ENCODE assay signal across 30 cellular contexts in genomic region chr7:46616636-46617035, GRCh38.
DNase-seq lines count a peak whose midpoint lies in the region; ATAC-seq, FAIRE-seq and TF ChIP-seq lines count a peak whose summit lies in the region.
"Had no signal": no experiment of that assay in that cellular context is flagged by ENCODE, and none has a peak within 500 bp of the region (broad histone marks: within the 10 kb centered on the region; RNA-seq: fewer than 3 reads in every experiment).

No MANE protein-coding gene starts in this region.

- no peak overlapping the region for H3K4me2 ChIP-seq in IMR-90 (ENCODE audit: low read depth, low read length)
- H3K4me2 ChIP-seq in astrocyte (ENCODE audit: low read length), result no peak overlapping the region
- peak overlapping the region; percentile 40 for H3K4me2 ChIP-seq in smooth muscle cell
- H3K4me2 ChIP-seq: BLaER1 treated with 17β-estradiol and CSF1 and Interleukin-3, amounts not matched to agents 10 nM and 100 nM had no signal

- no peaks in the 10 kb centered on the region for H3K79me2 ChIP-seq in astrocyte (ENCODE audit: insufficient read depth, low read length)
- H3K79me2 ChIP-seq in smooth muscle cell (ENCODE audit: low read depth), result no peaks in the 10 kb centered on the region

- no peak overlapping the region for H3K4ac ChIP-seq in IMR-90 (ENCODE audit: low read depth, low read length)

- H3K56ac ChIP-seq in IMR-90 (ENCODE audit: extremely low read depth, insufficient read depth, low read length), result no peak overlapping the region

- no peak overlapping the region for H2BK20ac ChIP-seq in IMR-90 (ENCODE audit: low read depth, low read length)

- H4K91ac ChIP-seq in IMR-90 (ENCODE audit: insufficient read depth, low read depth, low read length), result no peak overlapping the region

- intact Hi-C loops in IMR-90 (cut with micrococcal nuclease), result no loop called here

- H3K4me1 Mint-ChIP-seq in astrocyte (ENCODE audit: low read depth, unreplicated experiment), result peaks cover 11% of the 10 kb centered on the region
- H3K4me1 Mint-ChIP-seq: activated CD4-positive, alpha-beta T cell treated with anti-CD3 and anti-CD28 coated beads for 36 hours; activated T-helper 17 cell treated with anti-CD3 and anti-CD28 coated beads, Interleukin-2, amount 50 U/mL, for 72 hours; central memory CD8-positive, alpha-beta T cell; memory B cell had no signal

- no peak overlapping the region for H3K14ac ChIP-seq in IMR-90 (replicated peaks; ENCODE audit: low read depth, low read length)

- no peak overlapping the region for H2AK9ac ChIP-seq in IMR-90 (replicated peaks; ENCODE audit: low read depth, low read length, poor library complexity)

- POLR2A ChIA-PET in IMR-90 (lab: Charles Lee; ENCODE audit: unreplicated experiment), result no interaction called here

- H3K27me3 Mint-ChIP-seq in astrocyte (ENCODE audit: low read depth, unreplicated experiment), result no peaks in the 10 kb centered on the region
- H3K27me3 Mint-ChIP-seq: activated CD4-positive, alpha-beta T cell treated with anti-CD3 and anti-CD28 coated beads for 36 hours; activated T-helper 17 cell treated with anti-CD3 and anti-CD28 coated beads, Interleukin-2, amount 50 U/mL, for 72 hours; central memory CD8-positive, alpha-beta T cell; stimulated activated naive CD8-positive, alpha-beta T cell treated with anti-CD3 and anti-CD28 coated beads, Interleukin-15, Interleukin-2, amounts not matched to agents 100 ng/mL and 50 ng/mL, for 24 hours had no signal

- H2BK120ac ChIP-seq in IMR-90 (ENCODE audit: low read depth, low read length), result no peak overlapping the region

- TF ChIP-seq CTCF in IMR-90 (conservative IDR thresholded peaks at IDR 0.05; ENCODE audit: low read depth, low read length) (no peak), astrocyte (IDR thresholded peaks at IDR 0.05; ENCODE audit: insufficient read depth, low read depth, low read length) (no peak), epithelial cell of esophagus (IDR thresholded peaks at IDR 0.05; ENCODE audit: insufficient read depth, low read depth, low read length, missing control alignments) (no peak), smooth muscle cell (IDR thresholded peaks at IDR 0.05; ENCODE audit: borderline replicate concordance, insufficient read depth, poor library complexity, severe bottlenecking) (no peak)

- H3K4me3 ChIP-seq in IMR-90 (ENCODE audit: insufficient read depth, low read depth, low read length) (no peak overlapping the region), astrocyte (ENCODE audit: insufficient read depth, low read depth, low read length) (no peak overlapping the region), epithelial cell of esophagus (ENCODE audit: low read length) (no peak overlapping the region), smooth muscle cell (no peak overlapping the region)
- H3K4me3 ChIP-seq: BLaER1 treated with 17β-estradiol and CSF1 and Interleukin-3, amounts not matched to agents 10 nM and 100 nM; gastroesophageal sphincter; right atrium auricular region; testis had no signal

- WGBS in IMR-90 (ENCODE audit: extremely low coverage in 2 of 2, insufficient read length in 1 of 2), 2 experiments, result no CpG with 5 or more reads among the region's 1 CpG
- WGBS in smooth muscle cell (ENCODE audit: low lambda C conversion rate), result 36% methylated on average over 1 of the region's 1 CpG

- no peak overlapping the region for H3K4me3 Mint-ChIP-seq in astrocyte (ENCODE audit: unreplicated experiment)
- H3K4me3 Mint-ChIP-seq: activated CD4-positive, alpha-beta T cell treated with anti-CD3 and anti-CD28 coated beads for 36 hours; activated T-helper 17 cell treated with anti-CD3 and anti-CD28 coated beads, Interleukin-2, amount 50 U/mL, for 72 hours; central memory CD8-positive, alpha-beta T cell; memory B cell; stimulated activated naive CD8-positive, alpha-beta T cell treated with anti-CD3 and anti-CD28 coated beads, Interleukin-15, Interleukin-2, amounts not matched to agents 100 ng/mL and 50 ng/mL, for 24 hours; T-helper 2 cell treated with Interferon-gamma antibody and Interleukin-4, amounts not matched to agents 5 μg/mL and 100 μg/mL, for 36 hours had no signal

- H3K23ac ChIP-seq in IMR-90 (ENCODE audit: low read depth, low read length), result no peak overlapping the region

- H3K27ac ChIP-seq in IMR-90 (ENCODE audit: insufficient read depth, low read length) (no peak overlapping the region), astrocyte (ENCODE audit: low read depth, low read length) (no peak overlapping the region), smooth muscle cell (ENCODE audit: low read depth) (peak overlapping the region; percentile 47)
- H3K27ac ChIP-seq: BLaER1 treated with 17β-estradiol and CSF1 and Interleukin-3, amounts not matched to agents 10 nM and 100 nM; gastroesophageal sphincter; HL-60; right atrium auricular region; testis had no signal

- H2AK5ac ChIP-seq in IMR-90 (ENCODE audit: low read depth, low read length), result no peak overlapping the region

- H3K36me3 ChIP-seq in IMR-90 (ENCODE audit: control insufficient read depth, insufficient read depth, low read length), result no peaks in the 10 kb centered on the region
- H3K36me3 ChIP-seq in astrocyte (ENCODE audit: insufficient read depth, low read length), result no peaks in the 10 kb centered on the region
- no peaks in the 10 kb centered on the region for H3K36me3 ChIP-seq in smooth muscle cell (ENCODE audit: low read depth)
- H3K36me3 ChIP-seq: BLaER1 treated with 17β-estradiol and CSF1 and Interleukin-3, amounts not matched to agents 10 nM and 100 nM; gastroesophageal sphincter; right atrium auricular region had no signal

- H2BK15ac ChIP-seq in IMR-90 (ENCODE audit: low read depth, low read length), result no peak overlapping the region

- H2AFZ ChIP-seq in IMR-90 (replicated peaks; ENCODE audit: low read length, poor library complexity) (no peak overlapping the region), astrocyte (ENCODE audit: low read depth, low read length) (no peak overlapping the region), smooth muscle cell (ENCODE audit: low read depth) (peak overlapping the region; percentile 14)

- in situ Hi-C loops in IMR-90 (cut with MboI; ENCODE audit: low sequenced_read_pairs), result no loop called here

- dilution Hi-C loops in IMR-90 (cut with HindIII; ENCODE audit: low sequenced_read_pairs, unreplicated experiment), result no loop called here

- no peak overlapping the region for H4K8ac ChIP-seq in IMR-90 (ENCODE audit: low read depth in 2 of 2, low read length in 2 of 2)

- H3K18ac ChIP-seq in IMR-90 (ENCODE audit: low read depth, low read length), result no peak overlapping the region

- no peak for ATAC-seq in IMR-90 (ENCODE audit: low read depth)
- no peak for ATAC-seq in GM21737 (IDR thresholded peaks at IDR 0.05; ENCODE audit: unreplicated experiment)
- ATAC-seq in HG03108 (IDR thresholded peaks at IDR 0.05; ENCODE audit: unreplicated experiment), result no peak
- no peak for ATAC-seq in GM18867 (IDR thresholded peaks at IDR 0.05; ENCODE audit: unreplicated experiment)
- ATAC-seq: activated CD4-positive, alpha-beta T cell treated with anti-CD3 and anti-CD28 coated beads for 36 hours; activated T-helper 17 cell treated with anti-CD3 and anti-CD28 coated beads, Interleukin-2, amount 50 U/mL, for 72 hours; gastroesophageal sphincter; left lobe of liver had no signal

- no peak for TF ChIP-seq POLR2A in IMR-90 (IDR thresholded peaks at IDR 0.05; ENCODE audit: low read depth, low read length)

- no peak overlapping the region for H3K27ac Mint-ChIP-seq in astrocyte (ENCODE audit: unreplicated experiment)
- H3K27ac Mint-ChIP-seq: activated CD4-positive, alpha-beta T cell treated with anti-CD3 and anti-CD28 coated beads for 36 hours; activated T-helper 17 cell treated with anti-CD3 and anti-CD28 coated beads, Interleukin-2, amount 50 U/mL, for 72 hours; memory B cell; stimulated activated naive CD8-positive, alpha-beta T cell treated with anti-CD3 and anti-CD28 coated beads, Interleukin-15, Interleukin-2, amounts not matched to agents 100 ng/mL and 50 ng/mL, for 24 hours; T-helper 2 cell treated with Interferon-gamma antibody and Interleukin-4, amounts not matched to agents 5 μg/mL and 100 μg/mL, for 36 hours had no signal

- H3K9me3 ChIP-seq in IMR-90 (ENCODE audit: control insufficient read depth, insufficient read depth, low read length) (no peaks in the 10 kb centered on the region), astrocyte (ENCODE audit: insufficient read depth, low read depth, low read length) (no peaks in the 10 kb centered on the region), smooth muscle cell (replicated peaks; ENCODE audit: low read depth) (no peaks in the 10 kb centered on the region)
- H3K9me3 ChIP-seq: gastroesophageal sphincter, right atrium auricular region, testis had no signal

- no peak for TF ChIP-seq RAD21 in IMR-90 (IDR thresholded peaks at IDR 0.05; ENCODE audit: low read length)

- H3K27me3 ChIP-seq in IMR-90 (ENCODE audit: control insufficient read depth, insufficient read depth, low read length) (no peaks in the 10 kb centered on the region), astrocyte (ENCODE audit: insufficient read depth, low read length) (no peaks in the 10 kb centered on the region), smooth muscle cell (ENCODE audit: low read depth) (no peaks in the 10 kb centered on the region)
- H3K27me3 ChIP-seq: BLaER1 treated with 17β-estradiol and CSF1 and Interleukin-3, amounts not matched to agents 10 nM and 100 nM; gastroesophageal sphincter; right atrium auricular region; testis had no signal

- no peaks in the 10 kb centered on the region for H3K36me3 Mint-ChIP-seq in astrocyte (ENCODE audit: low read depth, unreplicated experiment)
- H3K36me3 Mint-ChIP-seq: memory B cell had no signal

- H3K79me1 ChIP-seq in IMR-90 (ENCODE audit: low read depth in 1 of 2, low read length in 2 of 2), result no peaks in the 10 kb centered on the region

- DNase-seq in IMR-90 (peak; percentile 34), astrocyte (ENCODE audit: low read depth) (peak; percentile 8), epithelial cell of esophagus (ENCODE audit: low read depth) (peak; percentile 58), smooth muscle cell (lab: John Stamatoyannopoulos, UW; ENCODE audit: unreplicated experiment) (no peak), D341Med (ENCODE audit: low spot score) (no peak)
- DNase-seq: activated CD4-positive, alpha-beta T cell treated with anti-CD3 and anti-CD28 coated beads for 36 hours; activated naive CD4-positive, alpha-beta T cell treated with anti-CD3 and anti-CD28 coated beads, Interleukin-2, amount 50 U/mL, for 16 hours; amygdala; GOT3; Karpas-422; NCI-H146; NCI-H2107; NCI-H446; NCI-H82; small intestine; stimulated activated CD4-positive, alpha-beta T cell treated with anti-CD3 and anti-CD28 coated beads, Interleukin-2, amount 100 ng/mL, for 24 hours; testis had no signal

- H3K4me1 ChIP-seq in IMR-90 (ENCODE audit: control insufficient read depth, insufficient read depth, low read length) (no peaks in the 10 kb centered on the region), astrocyte (ENCODE audit: insufficient read depth, low read length) (no peaks in the 10 kb centered on the region), smooth muscle cell (ENCODE audit: low read depth) (peaks cover 10% of the 10 kb centered on the region)
- H3K4me1 ChIP-seq: BLaER1 treated with 17β-estradiol and CSF1 and Interleukin-3, amounts not matched to agents 10 nM and 100 nM; right atrium auricular region; testis had no signal

- H3F3A ChIP-seq in smooth muscle cell (ENCODE audit: low read depth), result peaks cover 29% of the 10 kb centered on the region

- H3K9me1 ChIP-seq in IMR-90 (ENCODE audit: insufficient read depth, low read length), result no peaks in the 10 kb centered on the region

- H3K9ac ChIP-seq in IMR-90 (ENCODE audit: low read depth, low read length) (no peak overlapping the region), astrocyte (ENCODE audit: low read length) (no peak overlapping the region), smooth muscle cell (ENCODE audit: low read depth) (no peak overlapping the region)
- H3K9ac ChIP-seq: BLaER1 treated with 17β-estradiol and CSF1 and Interleukin-3, amounts not matched to agents 10 nM and 100 nM had no signal

- FAIRE-seq in astrocyte (lab: Jason Lieb, UNC), result no peak

- no peaks in the 10 kb centered on the region for H3K9me3 Mint-ChIP-seq in astrocyte (ENCODE audit: unreplicated experiment)
- H3K9me3 Mint-ChIP-seq: activated T-helper 17 cell treated with anti-CD3 and anti-CD28 coated beads, Interleukin-2, amount 50 U/mL, for 72 hours had no signal

- no TSS peak for BruUV-seq in IMR-90 (replicated peaks; lab: Mats Ljungman, UMichigan)

- CTCF ChIA-PET in IMR-90 (lab: Yijun Ruan, JAX), result no interaction called here

- H4K20me1 ChIP-seq in IMR-90 (ENCODE audit: insufficient read depth, low read length) (no peaks in the 10 kb centered on the region), astrocyte (ENCODE audit: insufficient read depth, low read length) (no peaks in the 10 kb centered on the region), smooth muscle cell (ENCODE audit: low read depth) (no peaks in the 10 kb centered on the region)
- H4K20me1 ChIP-seq: BLaER1 treated with 17β-estradiol and CSF1 and Interleukin-3, amounts not matched to agents 10 nM and 100 nM had no signal

- H2BK5ac ChIP-seq in IMR-90 (ENCODE audit: low read depth, low read length, poor library complexity, severe bottlenecking), result no peak overlapping the region

- no peak overlapping the region for H4K5ac ChIP-seq in IMR-90 (ENCODE audit: low read depth, low read length)

Comparison
In these comparisons a context has a peak if more than half of its experiments do, and no peak if none do; other contexts are left out.
1. DNase-seq: peak in IMR-90 (single experiment), astrocyte (single experiment) and epithelial cell of esophagus (single experiment); none in smooth muscle cell (single experiment) and D341Med (single experiment).